Comparison of ENCODE assay signal across 16 cellular contexts in genomic region chr2:133848111-133848649, GRCh38.
DNase-seq lines count a peak whose midpoint lies in the region; ATAC-seq and TF ChIP-seq lines count a peak whose summit lies in the region.
"Had no signal": no experiment of that assay in that cellular context is flagged by ENCODE, and none has a peak within 500 bp of the region (broad histone marks: within the 10 kb centered on the region; RNA-seq: fewer than 3 reads in every experiment).

No MANE protein-coding gene starts in this region.

- CTCF ChIA-PET in PC-3 (lab: Charles Lee) = no interaction called here

- no peak overlapping the region for H3K4me3 ChIP-seq in left ventricle myocardium inferior
- H3K4me3 ChIP-seq in choroid plexus epithelial cell (ENCODE audit: low read depth, low read length) = no peak overlapping the region
- H3K4me3 ChIP-seq in testis = no peak overlapping the region
- H3K4me3 ChIP-seq in PC-3 (ENCODE audit: low read length) = no peak overlapping the region
- H3K4me3 ChIP-seq: A549 had no signal

- no peak for TF ChIP-seq CTCF in left ventricle myocardium inferior (IDR thresholded peaks at IDR 0.05; ENCODE audit: borderline replicate concordance)
- TF ChIP-seq CTCF in choroid plexus epithelial cell (conservative IDR thresholded peaks at IDR 0.05; ENCODE audit: low read depth, low read length) = no peak
- no peak for TF ChIP-seq CTCF in testis (IDR thresholded peaks at IDR 0.05)
- no peak for TF ChIP-seq CTCF in PC-3 (conservative IDR thresholded peaks at IDR 0.05; ENCODE audit: low read depth, low read length)

- no peaks in the 10 kb centered on the region for H3K36me3 ChIP-seq in left ventricle myocardium inferior
- no peaks in the 10 kb centered on the region for H3K36me3 ChIP-seq in testis (ENCODE audit: low read depth, missing control alignments)
- H3K36me3 ChIP-seq in PC-3 (ENCODE audit: low read depth, low read length) = no peaks in the 10 kb centered on the region
- H3K36me3 ChIP-seq: BE2C had no signal

- no peaks in the 10 kb centered on the region for H3F3A ChIP-seq in PC-3 (ENCODE audit: low read length, unreplicated experiment)

- WGBS in testis, 2 donors = 46 to 64% methylated on average over 4 of the region's 4 CpGs

- DNase-seq in left cardiac atrium (no peak), left ventricle myocardium inferior (no peak), choroid plexus epithelial cell (ENCODE audit: low read depth) (peak; percentile 43), myocyte (ENCODE audit: low read depth) (peak; percentile 91), testis (peak; percentile 24), Kasumi-1 (lab: John Stamatoyannopoulos, UW) (no peak), amygdala (lab: John Stamatoyannopoulos, UW) (no peak), PC-3 (no peak)
- DNase-seq: BE2C; CD4-positive, alpha-beta memory T cell; DND-41; GF-D8 had no signal

- H3K9me2 ChIP-seq in PC-3 (replicated peaks; ENCODE audit: low read length) = no peaks in the 10 kb centered on the region

- H3K4me1 ChIP-seq in left ventricle myocardium inferior = no peaks in the 10 kb centered on the region
- no peaks in the 10 kb centered on the region for H3K4me1 ChIP-seq in testis
- peaks cover 16% of the 10 kb centered on the region for H3K4me1 ChIP-seq in PC-3 (ENCODE audit: insufficient read depth, low read length)
- H3K4me1 ChIP-seq: BE2C had no signal

- H3K27ac ChIP-seq in left ventricle myocardium inferior (replicated peaks) (no peak overlapping the region), testis (no peak overlapping the region), PC-3 (ENCODE audit: low read length) (no peak overlapping the region)
- H3K27ac ChIP-seq: A549, C4-2B, HL-60 had no signal

- H3K9ac ChIP-seq in PC-3 (ENCODE audit: low read length) = no peak overlapping the region

- POLR2A ChIA-PET in PC-3 (lab: Charles Lee; ENCODE audit: unreplicated experiment) = no interaction called here

- BruUV-seq in PC-3 (replicated peaks; lab: Mats Ljungman, UMichigan) = no TSS peak

- no peak for TF ChIP-seq POLR2A in testis (IDR thresholded peaks at IDR 0.05)

- H3K27me3 ChIP-seq in left ventricle myocardium inferior (ENCODE audit: low read depth) = peaks cover 14% of the 10 kb centered on the region
- no peaks in the 10 kb centered on the region for H3K27me3 ChIP-seq in testis
- H3K27me3 ChIP-seq in PC-3 (ENCODE audit: low read length) = no peaks in the 10 kb centered on the region
- H3K27me3 ChIP-seq: BE2C had no signal

- no peak overlapping the region for H2AFZ ChIP-seq in PC-3 (ENCODE audit: low read length)

- H4K20me1 ChIP-seq in PC-3 (ENCODE audit: low read length) = no peaks in the 10 kb centered on the region

- peak; percentile 27 to 69 for ATAC-seq in left cardiac atrium
- no peak for ATAC-seq in PC-3
- ATAC-seq: A549, HCT116 had no signal

- intact Hi-C loops in left cardiac atrium (cut with DNase I) = no loop called here
- intact Hi-C loops in left ventricle myocardium inferior (cut with micrococcal nuclease) = no loop called here
- intact Hi-C loops in testis (cut with DNase I; ENCODE audit: low total_unique reads) = no loop called here
- intact Hi-C loops in PC-3 (cut with micrococcal nuclease) = loop anchor here (10.0 kb wide), 4 partner anchors 353 to 1433 kb away; partner anchors contain the start of genes GPR39 and LYPD1

- no peaks in the 10 kb centered on the region for H3K79me2 ChIP-seq in PC-3 (ENCODE audit: low read length)

- H3K4me2 ChIP-seq in PC-3 (ENCODE audit: low read length) = no peak overlapping the region
- H3K4me2 ChIP-seq: A549 had no signal

- H3K9me3 ChIP-seq in left ventricle myocardium inferior (replicated peaks) (no peaks in the 10 kb centered on the region), testis (no peaks in the 10 kb centered on the region), PC-3 (ENCODE audit: low read length) (no peaks in the 10 kb centered on the region)
- H3K9me3 ChIP-seq: BE2C had no signal

Comparison
In these comparisons a context has a peak if more than half of its experiments do, and no peak if none do; other contexts are left out.
1. DNase-seq: peak in choroid plexus epithelial cell (single experiment), myocyte (single experiment) and testis (single experiment); none in left cardiac atrium (single experiment), left ventricle myocardium inferior (single experiment), Kasumi-1 (0 of 2), amygdala (0 of 56) and PC-3 (single experiment).